Comparison of ENCODE assay signal across 8 cellular contexts in the genomic region with DNA sequence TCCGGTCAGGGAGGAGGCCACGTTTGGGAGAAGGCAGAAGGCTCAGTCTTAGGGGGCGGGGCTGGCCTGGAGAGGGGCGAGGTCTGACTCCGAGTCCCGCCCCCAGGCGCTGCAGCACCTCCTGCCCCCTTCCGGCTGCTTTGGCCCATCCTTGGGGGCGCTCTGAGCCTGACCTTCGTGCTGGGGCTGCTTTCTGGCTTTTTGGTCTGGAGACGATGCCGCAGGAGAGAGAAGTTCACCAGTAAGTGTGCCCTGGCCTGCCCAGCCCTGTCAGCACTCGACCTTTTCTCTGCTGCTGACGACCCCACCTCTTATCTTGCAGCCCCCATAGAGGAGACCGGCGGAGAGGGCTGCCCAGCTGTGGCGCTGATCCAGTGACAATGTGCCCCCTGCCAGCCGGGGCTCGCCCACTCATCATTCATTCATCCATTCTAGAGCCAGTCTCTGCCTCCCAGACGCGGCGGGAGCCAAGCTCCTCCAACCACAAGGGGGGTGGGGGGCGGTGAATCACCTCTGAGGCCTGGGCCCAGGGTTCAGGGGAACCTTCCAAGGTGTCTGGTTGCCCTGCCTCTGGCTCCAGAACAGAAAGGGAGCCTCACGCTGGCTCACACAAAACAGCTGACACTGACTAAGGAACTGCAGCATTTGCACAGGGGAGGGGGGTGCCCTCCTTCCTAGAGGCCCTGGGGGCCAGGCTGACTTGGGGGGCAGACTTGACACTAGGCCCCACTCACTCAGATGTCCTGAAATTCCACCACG. TPM values are rescaled to one million over a fixed set of nuclear protein-coding genes. Genes with fewer than 3 reads are reported as not detected.
DNase-seq lines count a peak whose midpoint lies in the region; ATAC-seq lines count a peak whose summit lies in the region.

No MANE protein-coding gene starts in this region.

- ATAC-seq in GM21515 (IDR thresholded peaks at IDR 0.05; ENCODE audit: unreplicated experiment): no peak

- DNase-seq in DMS153 treated with DMSO at 0.1 percent for 48 hours (lab: John Stamatoyannopoulos, UW; ENCODE audit: unreplicated experiment) (peak; percentile 27), DMS153 (lab: John Stamatoyannopoulos, UW) (no peak), NCI-H2196 (lab: John Stamatoyannopoulos, UW; ENCODE audit: unreplicated experiment) (peak; percentile 79), cerebellum (ENCODE audit: low spot score) (peak; percentile 60), left kidney (ENCODE audit: low read depth, low spot score) (peak; percentile 91)
- DNase-seq in activated CD4-positive, alpha-beta T cell treated with anti-CD3 and anti-CD28 coated beads for 24 hours (ENCODE audit: low read depth in 2 of 2): peak; percentile 79 to 87
- peak; percentile 84 for DNase-seq in stimulated activated CD4-positive, alpha-beta T cell treated with anti-CD3 and anti-CD28 coated beads, Interleukin-2, amount 100 ng/mL, for 4 hours (ENCODE audit: low read depth)

RNA-seq across cellular contexts. Expression of gene TNFRSF12A, which starts 1.5 kb away (rescaled TPM):
- total RNA-seq in cerebellum: 1.2 TPM

RNA-seq across cellular contexts. Expression of gene HCFC1R1, which starts 2.1 kb away (rescaled TPM):
- 12.5 TPM for total RNA-seq in cerebellum

RNA-seq across cellular contexts. Expression of gene THOC6, which starts 2.2 kb away (rescaled TPM):
- total RNA-seq in cerebellum: 5.8 TPM

RNA-seq across cellular contexts. Expression of gene CLDN6, which starts 3.6 kb away (rescaled TPM):
- not detected for total RNA-seq in cerebellum

RNA-seq across cellular contexts. Expression of gene CLDN9, which starts 8.9 kb away (rescaled TPM):
- total RNA-seq in cerebellum: not detected
